ENCODE assay signal across 16 cellular contexts in the genomic region with DNA sequence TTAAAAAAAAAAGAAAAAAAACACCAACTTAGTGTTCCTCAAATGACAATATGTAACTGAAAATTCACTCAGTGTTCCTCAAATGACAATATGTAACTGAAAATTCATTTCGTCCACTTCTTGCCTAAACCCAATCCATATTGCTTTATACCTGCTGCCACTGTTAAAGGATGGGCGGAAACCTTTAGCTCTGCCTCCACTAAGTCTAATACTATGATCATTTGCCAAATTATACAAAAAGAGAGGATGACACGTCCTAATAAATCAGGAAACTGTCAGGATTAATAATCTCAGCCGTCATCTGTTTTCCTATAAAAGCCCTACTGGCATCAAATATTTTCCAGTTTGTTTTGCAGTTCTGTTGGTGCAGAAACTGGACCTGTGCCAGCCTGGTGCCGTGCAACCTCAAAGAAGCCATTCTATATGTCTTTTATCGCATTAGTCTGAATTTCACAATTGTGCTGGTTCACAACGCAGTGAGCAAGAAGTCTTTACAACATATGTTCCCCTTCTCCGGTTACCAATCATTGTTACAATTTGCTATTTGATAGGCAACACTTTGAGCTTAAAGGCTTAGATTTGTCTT.
DNase-seq lines count a peak whose midpoint lies in the region; FAIRE-seq and TF ChIP-seq lines count a peak whose summit lies in the region.
"Had no signal": no experiment of that assay in that cellular context is flagged by ENCODE, and none has a peak within 500 bp of the region (broad histone marks: within the 10 kb centered on the region; RNA-seq: fewer than 3 reads in every experiment).

No MANE protein-coding gene starts in this region.

- no peaks in the 10 kb centered on the region for H3K9me3 Mint-ChIP-seq in MCF 10A (ENCODE audit: unreplicated experiment)
- H3K9me3 Mint-ChIP-seq: activated CD4-positive, alpha-beta memory T cell treated with anti-CD3 and anti-CD28 coated beads, Interleukin-2, amount 10 ng/mL, durations not matched to agents 7 days and 5 days had no signal

- no peak overlapping the region for H3K9ac ChIP-seq in mammary epithelial cell (ENCODE audit: insufficient read depth, low read length)
- no peak overlapping the region for H3K9ac ChIP-seq in kidney (ENCODE audit: low read length in 2 of 2)

- H3K4me3 ChIP-seq in mammary epithelial cell (replicated peaks in 1 of 3; ENCODE audit: insufficient read depth in 1 of 3, low read depth in 2 of 3, low read length in 3 of 3) (no peak overlapping the region), kidney (ENCODE audit: low read length in 2 of 2) (no peak overlapping the region), prostate gland (no peak overlapping the region)
- H3K4me3 ChIP-seq: ascending aorta, ovary, spleen had no signal

- TF ChIP-seq CTCF in MCF 10A (IDR thresholded peaks at IDR 0.05; ENCODE audit: unreplicated experiment) (no peak), mammary epithelial cell (conservative IDR thresholded peaks at IDR 0.05 in 1 of 2, IDR thresholded peaks at IDR 0.05 in 1 of 2; ENCODE audit: extremely low read depth in 1 of 2, insufficient read depth in 1 of 2, low read depth in 1 of 2, low read length in 2 of 2) (no peak), kidney (IDR thresholded peaks at IDR 0.05; ENCODE audit: borderline replicate concordance, extremely low read depth, insufficient read depth) (no peak), prostate gland (IDR thresholded peaks at IDR 0.05) (no peak)

- FAIRE-seq in kidney (lab: Jason Lieb, UNC): no peak

- POLR2A ChIA-PET in MCF 10A (lab: Yijun Ruan, JAX): interaction anchor here (0.6 to 1.3 kb wide), 4 partner anchors 119 to 428 kb away, joined by 3 to 5 read pairs (median 3); no protein-coding TSS in a partner anchor

- in situ Hi-C loops in mammary epithelial cell (cut with MboI; ENCODE audit: low sequenced_read_pairs in 2 of 2): no loop called here

- H3K36me3 Mint-ChIP-seq in MCF 10A (ENCODE audit: insufficient read depth, unreplicated experiment): no peaks in the 10 kb centered on the region

- WGBS in mammary epithelial cell (ENCODE audit: low coverage, missing lambda C conversion rate): 21% methylated on average over 8 of the region's 8 CpGs
- 20% methylated on average over 8 of the region's 8 CpGs for WGBS in prostate gland

- no peak overlapping the region for H3K27ac Mint-ChIP-seq in MCF 10A (ENCODE audit: low read depth, unreplicated experiment)
- H3K27ac Mint-ChIP-seq: activated CD4-positive, alpha-beta memory T cell treated with anti-CD3 and anti-CD28 coated beads, Interleukin-2, amount 10 ng/mL, durations not matched to agents 7 days and 5 days had no signal

- H3K27me3 ChIP-seq in mammary epithelial cell (ENCODE audit: insufficient read depth, low read length) (no peaks in the 10 kb centered on the region), prostate gland (replicated peaks; ENCODE audit: insufficient read depth) (no peaks in the 10 kb centered on the region)
- H3K27me3 ChIP-seq: ascending aorta, ovary, spleen had no signal

- no peak overlapping the region for H2AFZ ChIP-seq in mammary epithelial cell (ENCODE audit: low read depth, low read length)

- intact Hi-C loops in MCF 10A (cut with micrococcal nuclease): loop anchor here (1.0 to 10.0 kb wide), 7 partner anchors 42 to 1096 kb away; a partner anchor contains a TSS
- intact Hi-C loops in mammary epithelial cell (cut with micrococcal nuclease): loop anchor here (2.0 kb wide), 1 partner anchor 141 kb away; no protein-coding TSS in a partner anchor
- intact Hi-C loops in kidney (cut with DNase I): no loop called here
- intact Hi-C loops in prostate gland (cut with DNase I): no loop called here

- H3K9me3 ChIP-seq in mammary epithelial cell (replicated peaks; ENCODE audit: insufficient read depth, low read length): no peaks in the 10 kb centered on the region
- H3K9me3 ChIP-seq in kidney (ENCODE audit: control insufficient read depth in 1 of 2, low read length in 2 of 2): no peaks in the 10 kb centered on the region
- no peaks in the 10 kb centered on the region for H3K9me3 ChIP-seq in prostate gland
- H3K9me3 ChIP-seq: ascending aorta, ovary, spleen had no signal

- CTCF ChIA-PET in MCF 10A (lab: Yijun Ruan, JAX): interaction anchor here (0.6 to 4.5 kb wide), 36 partner anchors 11 to 939 kb away, joined by 3 to 71 read pairs (median 3); no protein-coding TSS in a partner anchor
- CTCF ChIA-PET in mammary epithelial cell (lab: Charles Lee; ENCODE audit: low non-redundant PET): no interaction called here

- no peaks in the 10 kb centered on the region for H3K27me3 Mint-ChIP-seq in MCF 10A (ENCODE audit: insufficient read depth, unreplicated experiment)

- no peak overlapping the region for H3K27ac ChIP-seq in mammary epithelial cell (ENCODE audit: insufficient read depth, low read depth, low read length)
- no peak overlapping the region for H3K27ac ChIP-seq in kidney (ENCODE audit: low read depth in 2 of 2, low read length in 2 of 2)
- no peak overlapping the region for H3K27ac ChIP-seq in prostate gland
- H3K27ac ChIP-seq: ascending aorta, ovary, spleen had no signal

- H3K4me1 Mint-ChIP-seq in MCF 10A (ENCODE audit: insufficient read depth, unreplicated experiment): peaks cover 6% of the 10 kb centered on the region

- no peak for TF ChIP-seq POLR2A in prostate gland (IDR thresholded peaks at IDR 0.05)

- H3K79me2 ChIP-seq in mammary epithelial cell (ENCODE audit: insufficient read depth, low read length): no peaks in the 10 kb centered on the region

- H3K36me3 ChIP-seq in mammary epithelial cell (ENCODE audit: insufficient read depth, low read length): no peaks in the 10 kb centered on the region
- H3K36me3 ChIP-seq in kidney (ENCODE audit: control insufficient read depth in 1 of 2, insufficient read depth in 2 of 2, low read length in 2 of 2): no peaks in the 10 kb centered on the region
- H3K36me3 ChIP-seq in prostate gland: no peaks in the 10 kb centered on the region
- H3K36me3 ChIP-seq: ascending aorta, ovary, spleen had no signal

- dilution Hi-C loops in mammary epithelial cell (cut with HindIII; ENCODE audit: low sequenced_read_pairs): no loop called here

- no peaks in the 10 kb centered on the region for H3K4me1 ChIP-seq in mammary epithelial cell (ENCODE audit: insufficient read depth, low read length)
- no peaks in the 10 kb centered on the region for H3K4me1 ChIP-seq in kidney (ENCODE audit: control insufficient read depth in 1 of 2, insufficient read depth in 1 of 2, low read depth in 1 of 2, low read length in 2 of 2)
- no peaks in the 10 kb centered on the region for H3K4me1 ChIP-seq in prostate gland (replicated peaks)
- H3K4me1 ChIP-seq: ascending aorta, spleen had no signal

- peak overlapping the region; percentile 16 for H3K4me3 Mint-ChIP-seq in MCF 10A (ENCODE audit: unreplicated experiment)
- H3K4me3 Mint-ChIP-seq: activated CD4-positive, alpha-beta memory T cell treated with anti-CD3 and anti-CD28 coated beads, Interleukin-2, amount 10 ng/mL, durations not matched to agents 7 days and 5 days had no signal

- no peak overlapping the region for H3K4me2 ChIP-seq in mammary epithelial cell (ENCODE audit: insufficient read depth, low read depth, low read length)

- BruUV-seq in MCF 10A (replicated peaks; lab: Mats Ljungman, UMichigan) (no TSS peak), mammary epithelial cell (replicated peaks; lab: Mats Ljungman, UMichigan) (no TSS peak)

- DNase-seq in MCF 10A (ENCODE audit: unreplicated experiment): peak; percentile 61
- no peak for DNase-seq in mammary epithelial cell
- peak; percentile 77 for DNase-seq in NCI-H2171 (lab: John Stamatoyannopoulos, UW)
- peak; percentile 37 for DNase-seq in SK-N-DZ (ENCODE audit: low spot score)
- DNase-seq in superior temporal gyrus (ENCODE audit: extremely low spot score): peak; percentile 32
- no peak for DNase-seq in kidney
- DNase-seq in germinal center (ENCODE audit: low spot score): no peak
- no peak for DNase-seq in prostate gland (ENCODE audit: low spot score)
- DNase-seq: activated CD4-positive, alpha-beta memory T cell treated with anti-CD3 and anti-CD28 coated beads, Interleukin-2, amount 10 ng/mL, durations not matched to agents 7 days and 5 days; activated effector memory CD4-positive, alpha-beta T cell treated with Interleukin-2 at 50 U/mL for 16 hours; cortex of kidney; DND-41; left cardiac atrium; ovary; spleen had no signal

- H4K20me1 ChIP-seq in mammary epithelial cell (ENCODE audit: insufficient read depth, low read length): no peaks in the 10 kb centered on the region

Comparison
In these comparisons a context has a peak if more than half of its experiments do, and no peak if none do; other contexts are left out.
1. DNase-seq: peak in MCF 10A (single experiment), NCI-H2171 (single experiment), SK-N-DZ (single experiment) and superior temporal gyrus (single experiment); none in mammary epithelial cell (single experiment), kidney (single experiment), germinal center (single experiment) and prostate gland (single experiment).
2. intact Hi-C loops: an anchor here in MCF 10A (1.0 to 10.0 kb wide) and mammary epithelial cell (2.0 kb wide); none called in kidney and prostate gland.